ENCODE assay signal across 21 cellular contexts in the genomic region with DNA sequence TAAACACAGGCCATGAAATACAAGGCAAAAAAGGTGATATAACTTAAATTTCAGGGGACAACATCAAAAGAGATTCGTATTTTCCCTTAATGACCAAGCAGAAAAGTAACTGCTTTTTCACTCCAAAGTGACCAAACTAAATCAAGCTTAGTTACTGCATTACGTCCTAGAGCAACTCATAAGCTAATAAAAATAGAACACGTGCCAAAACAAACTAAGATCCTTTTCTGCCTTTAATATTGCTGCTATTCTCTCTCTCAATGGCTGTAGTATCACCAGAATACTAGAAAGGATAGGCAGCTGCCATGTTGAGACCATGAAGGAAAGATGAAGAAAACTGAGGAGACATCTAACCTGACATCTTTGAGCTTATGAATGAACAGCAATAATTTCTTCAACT. TPM values are rescaled to one million over a fixed set of nuclear protein-coding genes. Genes with fewer than 3 reads are reported as not detected.
DNase-seq lines count a peak whose midpoint lies in the region; ATAC-seq and TF ChIP-seq lines count a peak whose summit lies in the region.
"Had no signal": no experiment of that assay in that cellular context is flagged by ENCODE, and none has a peak within 500 bp of the region (broad histone marks: within the 10 kb centered on the region; RNA-seq: fewer than 3 reads in every experiment).

No MANE protein-coding gene starts in this region.

- no peaks in the 10 kb centered on the region for H4K20me1 ChIP-seq in MM.1S (ENCODE audit: insufficient read depth, low read length)

- H3K4me3 ChIP-seq in MM.1S (ENCODE audit: low read length) (no peak overlapping the region), fibroblast of the aortic adventitia (ENCODE audit: low read depth, low read length) (no peak overlapping the region), heart right ventricle (no peak overlapping the region)

- H3K36me3 ChIP-seq in MM.1S (replicated peaks; ENCODE audit: insufficient read depth, low read length) (peaks cover 19% of the 10 kb centered on the region), heart right ventricle (peaks cover 0 to 66% (median 36%) of the 10 kb centered on the region in 9 donors)

- H3K4me3 Mint-ChIP-seq in chondrocyte (ENCODE audit: unreplicated experiment) = no peak overlapping the region
- no peak overlapping the region for H3K4me3 Mint-ChIP-seq in activated naive CD4-positive, alpha-beta T cell treated with anti-CD3 and anti-CD28 coated beads for 36 hours

- H3K27ac Mint-ChIP-seq in chondrocyte (ENCODE audit: unreplicated experiment) = peak overlapping the region; percentile 72
- H3K27ac Mint-ChIP-seq in activated naive CD4-positive, alpha-beta T cell treated with anti-CD3 and anti-CD28 coated beads for 36 hours = no peak overlapping the region

- H3K9ac ChIP-seq in MM.1S (ENCODE audit: low read length) = no peak overlapping the region

- peaks cover 13% of the 10 kb centered on the region for H3K4me1 Mint-ChIP-seq in chondrocyte (ENCODE audit: low read depth)
- peaks cover 4% of the 10 kb centered on the region for H3K4me1 Mint-ChIP-seq in activated naive CD4-positive, alpha-beta T cell treated with anti-CD3 and anti-CD28 coated beads for 36 hours (ENCODE audit: low read depth)

- peaks cover 36% of the 10 kb centered on the region for H3K36me3 Mint-ChIP-seq in chondrocyte (ENCODE audit: low read depth)
- peaks cover 74% of the 10 kb centered on the region for H3K36me3 Mint-ChIP-seq in activated naive CD4-positive, alpha-beta T cell treated with anti-CD3 and anti-CD28 coated beads for 36 hours (ENCODE audit: low read depth)

- CTCF ChIA-PET in activated naive CD4-positive, alpha-beta T cell treated with anti-CD3 and anti-CD28 coated beads for 36 hours (lab: Charles Lee) = no interaction called here

- no peaks in the 10 kb centered on the region for H3K4me1 ChIP-seq in MM.1S (ENCODE audit: low read length)
- peaks cover 0 to 12% (median 0%) of the 10 kb centered on the region in 9 donors for H3K4me1 ChIP-seq in heart right ventricle

- no peak overlapping the region for H3K4me2 ChIP-seq in MM.1S (ENCODE audit: low read depth, low read length)

- TF ChIP-seq CTCF in 22Rv1 (IDR thresholded peaks at IDR 0.05) = no peak
- TF ChIP-seq CTCF in MM.1S (IDR thresholded peaks at IDR 0.05; ENCODE audit: low read length) = no peak
- no peak for TF ChIP-seq CTCF in chondrocyte (IDR thresholded peaks at IDR 0.05)
- no peak for TF ChIP-seq CTCF in fibroblast of the aortic adventitia (IDR thresholded peaks at IDR 0.05; ENCODE audit: insufficient read depth, low read length)
- TF ChIP-seq CTCF in heart right ventricle (IDR thresholded peaks at IDR 0.05) = no peak

- H3K9me2 ChIP-seq in MM.1S (replicated peaks; ENCODE audit: insufficient read depth, low read length) = no peaks in the 10 kb centered on the region

- H3K9me3 ChIP-seq in MM.1S (replicated peaks; ENCODE audit: insufficient read depth, low read length) (no peaks in the 10 kb centered on the region), heart right ventricle (peaks cover 0 to 15% (median 0%) of the 10 kb centered on the region in 11 donors)

- peaks cover 3% of the 10 kb centered on the region; the same call in 1 of the 2 replicates for H3K79me2 ChIP-seq in MM.1S (ENCODE audit: low read length)

- no peaks in the 10 kb centered on the region for H3F3A ChIP-seq in MM.1S (ENCODE audit: insufficient read depth, low read length)

- DNase-seq in MM.1S (peak; percentile 3), chondrocyte (ENCODE audit: low spot score) (no peak), fibroblast of the aortic adventitia (ENCODE audit: low read depth) (peak; percentile 24), retina (no peak), heart right ventricle (no peak)
- no peak for DNase-seq in activated naive CD4-positive, alpha-beta T cell treated with anti-CD3 and anti-CD28 coated beads for 36 hours
- DNase-seq: C1 segment of cervical spinal cord; DND-41; GF-D8; H7; IMR-90; Karpas-422; MV-4-11; NCI-H1417; NCI-H187 treated with DMSO at 0.1 percent for 48 hours; NCI-H446; NK-92 treated with Interleukin-12 subunit alpha and Interleukin-12 subunit beta, amount 100 ng/mL, for 24 hours; OCI-M1 had no signal

- H3K27ac ChIP-seq in 22Rv1 (peak overlapping the region; percentile 27; the same call in 1 of the 2 replicates), MM.1S (ENCODE audit: low read length) (no peak overlapping the region), heart right ventricle (no peak overlapping the region)
- H3K27ac ChIP-seq: RWPE1 had no signal

- H3K27me3 Mint-ChIP-seq in chondrocyte (ENCODE audit: low read depth) = no peaks in the 10 kb centered on the region
- no peaks in the 10 kb centered on the region for H3K27me3 Mint-ChIP-seq in activated naive CD4-positive, alpha-beta T cell treated with anti-CD3 and anti-CD28 coated beads for 36 hours (ENCODE audit: low read depth)

- intact Hi-C loops in heart right ventricle (cut with DNase I) = no loop called here
- intact Hi-C loops in activated naive CD4-positive, alpha-beta T cell treated with anti-CD3 and anti-CD28 coated beads for 36 hours (cut with micrococcal nuclease) = no loop called here

- 52 to 55% methylated on average over 3 of the region's 3 CpGs for WGBS in heart right ventricle, 2 donors

- no peak overlapping the region for H2AFZ ChIP-seq in MM.1S (ENCODE audit: low read length)

- TF ChIP-seq POLR2A in GM18505 (IDR thresholded peaks at IDR 0.05; ENCODE audit: borderline replicate concordance, extremely low read depth, insufficient read depth, insufficient read length) = no peak

- no peak for ATAC-seq in heart right ventricle
- ATAC-seq in GM18505 (IDR thresholded peaks at IDR 0.05; ENCODE audit: unreplicated experiment) = no peak

- H3K9me3 Mint-ChIP-seq in chondrocyte (ENCODE audit: low read depth) = peaks cover 4% of the 10 kb centered on the region
- peaks cover 26% of the 10 kb centered on the region for H3K9me3 Mint-ChIP-seq in activated naive CD4-positive, alpha-beta T cell treated with anti-CD3 and anti-CD28 coated beads for 36 hours

- H3K27me3 ChIP-seq in MM.1S (replicated peaks; ENCODE audit: insufficient read depth, low read length) = no peaks in the 10 kb centered on the region
- no peaks in the 10 kb centered on the region for H3K27me3 ChIP-seq in heart right ventricle

RNA-seq across cellular contexts. Expression of gene UBXN7, which starts 43.3 kb away (rescaled TPM):
- total RNA-seq in chondrocyte (57.6 to 69.4 TPM (median 62.5 TPM) in 3 replicates), fibroblast of the aortic adventitia (ENCODE audit: low replicate concordance) (20.9 and 27.7 TPM in 2 replicates), heart right ventricle (10 to 100 TPM; 25.2 to 41.7 (median 32.5) TPM)
- 10 to 100 TPM in 1 of 2 donors, 1 to 10 TPM in 1; 2.0 to 14.5 TPM for polyA plus RNA-seq in heart right ventricle
- 10 to 100 TPM; 54.2 to 62.5 TPM for total RNA-seq in activated naive CD4-positive, alpha-beta T cell treated with anti-CD3 and anti-CD28 coated beads for 36 hours

RNA-seq across cellular contexts. Expression of gene TM4SF19, which starts 50.8 kb away (rescaled TPM):
- total RNA-seq in chondrocyte (0.47 to 0.62 TPM in 2 of 3 replicates, not detected in the other), fibroblast of the aortic adventitia (ENCODE audit: low replicate concordance) (not detected in 2 replicates), heart right ventricle (1 to 10 TPM in 1 of 10 donors, not detected in 9; 1.9 TPM)
- polyA plus RNA-seq in heart right ventricle = under 1 TPM in 1 of 2 donors, not detected in 1; 0.10 TPM
- total RNA-seq in activated naive CD4-positive, alpha-beta T cell treated with anti-CD3 and anti-CD28 coated beads for 36 hours = not detected
- total RNA-seq: H7, IMR-90 had no signal
- polyA plus RNA-seq: IMR-90 had no signal

Comparison
In these comparisons a context has a peak if more than half of its experiments do, and no peak if none do; other contexts are left out.
1. DNase-seq: peak in MM.1S (single experiment) and fibroblast of the aortic adventitia (single experiment); none in chondrocyte (single experiment), retina (single experiment), heart right ventricle (0 of 2) and activated naive CD4-positive, alpha-beta T cell treated with anti-CD3 and anti-CD28 coated beads for 36 hours (single experiment).